In the genomic region with DNA sequence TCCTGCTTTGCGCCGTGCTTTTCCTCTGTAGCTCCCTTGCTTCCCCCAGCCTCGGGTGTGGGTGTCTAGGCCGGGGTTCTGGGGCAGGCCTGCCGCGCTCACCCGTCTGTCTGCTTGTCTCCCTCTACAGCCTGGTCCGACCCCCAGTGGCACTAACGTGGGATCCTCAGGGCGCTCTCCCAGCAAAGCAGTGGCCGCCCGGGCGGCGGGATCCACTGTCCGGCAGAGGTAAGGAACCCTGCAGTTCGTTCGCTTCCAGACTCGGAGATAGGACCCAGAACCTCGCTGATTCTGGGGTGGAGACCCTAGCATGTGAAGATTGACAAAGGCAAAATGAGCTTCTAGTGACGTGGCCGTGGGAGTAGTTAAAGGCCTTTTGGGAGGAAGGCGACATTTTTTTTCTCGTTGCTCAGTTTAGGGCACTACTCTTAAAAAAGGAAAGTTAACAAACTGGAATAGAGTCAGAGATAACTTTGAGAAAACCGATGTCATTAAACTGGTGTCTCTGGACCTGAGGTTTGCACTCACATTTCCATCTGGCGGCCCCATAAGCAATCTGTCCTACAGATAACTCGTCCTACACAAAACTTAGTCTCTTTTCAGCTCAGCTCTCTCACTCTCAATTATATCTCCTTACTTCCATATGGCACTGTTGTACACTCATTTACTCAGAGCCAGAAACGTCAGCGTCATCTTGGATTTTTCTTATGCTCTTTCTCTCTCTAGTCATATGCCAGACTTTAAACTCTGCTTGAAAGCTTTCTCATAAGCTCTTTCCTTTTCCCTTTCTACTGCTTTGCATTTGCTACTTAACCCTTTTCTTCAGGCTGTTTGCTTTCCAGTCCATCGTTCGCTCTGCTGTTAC, we compare ENCODE assay signal across 8 cellular contexts. TPM values are rescaled to one million over a fixed set of nuclear protein-coding genes. Genes with fewer than 3 reads are reported as not detected.
DNase-seq lines count a peak whose midpoint lies in the region; ATAC-seq, FAIRE-seq and TF ChIP-seq lines count a peak whose summit lies in the region.

No MANE protein-coding gene starts in this region.

- H3K27me3 ChIP-seq in BE2C: no peaks in the 10 kb centered on the region
- no peaks in the 10 kb centered on the region for H3K27me3 ChIP-seq in bronchial epithelial cell (ENCODE audit: control insufficient read depth, insufficient read depth, low read length)
- no peaks in the 10 kb centered on the region for H3K27me3 ChIP-seq in lower lobe of right lung (ENCODE audit: low read depth)
- no peaks in the 10 kb centered on the region for H3K27me3 ChIP-seq in upper lobe of right lung

- peak; percentile 20 for ATAC-seq in GM19372 (IDR thresholded peaks at IDR 0.05; ENCODE audit: low read depth, unreplicated experiment)
- ATAC-seq in lower lobe of right lung: peak; percentile 45 to 53
- ATAC-seq in upper lobe of right lung: peak; percentile 46

- no peaks in the 10 kb centered on the region for H3K4me1 ChIP-seq in BE2C
- peaks cover 65% of the 10 kb centered on the region for H3K4me1 ChIP-seq in lower lobe of right lung
- H3K4me1 ChIP-seq in upper lobe of right lung: peaks cover 64% of the 10 kb centered on the region

- no peak for FAIRE-seq in bronchial epithelial cell (lab: Jason Lieb, UNC)

- DNase-seq in BE2C (no peak), HS-27A (ENCODE audit: low read depth) (peak; percentile 3), bronchial epithelial cell (ENCODE audit: low read depth) (no peak), lower lobe of right lung (no peak), upper lobe of right lung (no peak), NCI-H446 (lab: John Stamatoyannopoulos, UW) (no peak)
- DNase-seq in stimulated activated CD4-positive, alpha-beta T cell treated with anti-CD3 and anti-CD28 coated beads, Interleukin-12 subunit alpha, Interleukin-12 subunit beta, amount 100 ng/mL, for 4 hours: no peak

- H3K9me3 ChIP-seq in BE2C: no peaks in the 10 kb centered on the region
- no peaks in the 10 kb centered on the region for H3K9me3 ChIP-seq in lower lobe of right lung
- no peaks in the 10 kb centered on the region for H3K9me3 ChIP-seq in upper lobe of right lung

- TF ChIP-seq CTCF in BE2C (IDR thresholded peaks at IDR 0.05; ENCODE audit: low read depth, low read length) (no peak), bronchial epithelial cell (IDR thresholded peaks at IDR 0.05; ENCODE audit: insufficient read depth, low read length, severe bottlenecking) (no peak), lower lobe of right lung (IDR thresholded peaks at IDR 0.05) (no peak), upper lobe of right lung (IDR thresholded peaks at IDR 0.05) (no peak)

- H3K36me3 ChIP-seq in BE2C (peaks cover 19% of the 10 kb centered on the region), bronchial epithelial cell (ENCODE audit: control insufficient read depth, insufficient read depth, low read length) (peaks cover 10% of the 10 kb centered on the region), lower lobe of right lung (peaks cover 32% of the 10 kb centered on the region), upper lobe of right lung (peaks cover 31% of the 10 kb centered on the region)

- H3K4me3 ChIP-seq in BE2C (ENCODE audit: low read depth, low read length): peak overlapping the region; percentile 94
- H3K4me3 ChIP-seq in bronchial epithelial cell (ENCODE audit: low read depth, low read length): peak overlapping the region; percentile 85
- peak overlapping the region; percentile 82 for H3K4me3 ChIP-seq in lower lobe of right lung
- H3K4me3 ChIP-seq in upper lobe of right lung: peak overlapping the region; percentile 89

- H3K27ac ChIP-seq in lower lobe of right lung: peak overlapping the region; percentile 92
- H3K27ac ChIP-seq in upper lobe of right lung: peak overlapping the region; percentile 97

- intact Hi-C loops in lower lobe of right lung (cut with DNase I) (no loop called here), upper lobe of right lung (cut with DNase I) (no loop called here)

RNA-seq across cellular contexts. Expression of a gene that starts 0.6 kb away (rescaled TPM):
- polyA plus RNA-seq in BE2C (2012; ENCODE audit: insufficient read depth, insufficient read length, low read depth): 283 TPM
- 62.9 and 77.2 TPM in 2 replicates for total RNA-seq in bronchial epithelial cell
- total RNA-seq in lower lobe of right lung: 111 TPM
- total RNA-seq in upper lobe of right lung: 116 TPM

RNA-seq across cellular contexts. Expression of a gene that starts 0.9 kb away (rescaled TPM):
- polyA plus RNA-seq in BE2C (2012; ENCODE audit: insufficient read depth, insufficient read length, low read depth): 77.9 TPM
- total RNA-seq in bronchial epithelial cell: 33.2 and 55.0 TPM in 2 replicates
- total RNA-seq in lower lobe of right lung: 35.4 TPM
- 39.2 TPM for total RNA-seq in upper lobe of right lung
